Comparison of ENCODE assay signal across 8 cellular contexts in genomic region chr3:149180057-149180573, GRCh38. TPM values are rescaled to one million over a fixed set of nuclear protein-coding genes. Genes with fewer than 3 reads are reported as not detected.
DNase-seq lines count a peak whose midpoint lies in the region; ATAC-seq, FAIRE-seq and TF ChIP-seq lines count a peak whose summit lies in the region.

No MANE protein-coding gene starts in this region.

- H3K4me1 ChIP-seq in keratinocyte (ENCODE audit: control insufficient read depth, extremely low read depth, insufficient read depth, low read length) (no peaks in the 10 kb centered on the region), transverse colon (no peaks in the 10 kb centered on the region)

- peak; percentile 58 for FAIRE-seq in keratinocyte (lab: Jason Lieb, UNC)

- H3K36me3 ChIP-seq in keratinocyte (ENCODE audit: control insufficient read depth in 2 of 2, extremely low read depth in 1 of 2, insufficient read depth in 2 of 2, low read length in 2 of 2), result peaks cover 0 to 1% of the 10 kb centered on the region in 2 experiments
- H3K36me3 ChIP-seq in transverse colon, result peaks cover 0 to 14% (median 3%) of the 10 kb centered on the region in 4 donors

- H3K9me3 ChIP-seq in keratinocyte (ENCODE audit: control insufficient read depth, low read depth, low read length) (no peaks in the 10 kb centered on the region), transverse colon (no peaks in the 10 kb centered on the region)

- H3K27ac ChIP-seq in keratinocyte (ENCODE audit: control insufficient read depth, insufficient read depth, low read length) (no peak overlapping the region), transverse colon (peak overlapping the region in 3 of 4 donors; percentile 33 to 57 (median 53))

- H3K27me3 ChIP-seq in keratinocyte (ENCODE audit: control insufficient read depth, extremely low read depth, insufficient read depth, low read length) (no peaks in the 10 kb centered on the region), transverse colon (no peaks in the 10 kb centered on the region)

- TF ChIP-seq POLR2A in transverse colon (IDR thresholded peaks at IDR 0.05), result no peak

- TF ChIP-seq CTCF in keratinocyte (optimal IDR thresholded peaks at IDR 0.05 in 1 of 3, IDR thresholded peaks at IDR 0.05 in 1 of 3, conservative IDR thresholded peaks at IDR 0.05 in 1 of 3; ENCODE audit: extremely low read depth in 1 of 3, insufficient read depth in 2 of 3, low read length in 3 of 3) (no peak), transverse colon (IDR thresholded peaks at IDR 0.05) (no peak)

- no peaks in the 10 kb centered on the region for H3K79me2 ChIP-seq in keratinocyte (ENCODE audit: control insufficient read depth, insufficient read depth, low read length)

- no peak overlapping the region for H2AFZ ChIP-seq in keratinocyte (ENCODE audit: control insufficient read depth, low read length)

- no peak for TF ChIP-seq EP300 in Ishikawa (IDR thresholded peaks at IDR 0.05; ENCODE audit: borderline replicate concordance)
- no peak for TF ChIP-seq EP300 in transverse colon (IDR thresholded peaks at IDR 0.05; ENCODE audit: low read depth)

- no peaks in the 10 kb centered on the region for H4K20me1 ChIP-seq in keratinocyte (ENCODE audit: control insufficient read depth, extremely low read depth, insufficient read depth, low read length)

- intact Hi-C loops in transverse colon (cut with DNase I; ENCODE audit: low total_unique reads), result no loop called here

- no peak for ATAC-seq in GM19452 (IDR thresholded peaks at IDR 0.05; ENCODE audit: unreplicated experiment)
- ATAC-seq in GM21528 (IDR thresholded peaks at IDR 0.05; ENCODE audit: low FRiP score, unreplicated experiment), result no peak
- no peak for ATAC-seq in GM18519 (IDR thresholded peaks at IDR 0.05; ENCODE audit: low FRiP score, unreplicated experiment)
- no peak for ATAC-seq in HG03095 (IDR thresholded peaks at IDR 0.05; ENCODE audit: unreplicated experiment)

- 59 to 66% methylated on average over 7 of the region's 7 CpGs for WGBS in transverse colon (ENCODE audit: low coverage in 1 of 2), 2 donors

- dilution Hi-C loops in keratinocyte (cut with MboI; ENCODE audit: extremely low pct_ligation_motif_present, low sequenced_read_pairs), result no loop called here

- H3K4me3 ChIP-seq in keratinocyte (ENCODE audit: control insufficient read depth in 2 of 3, extremely low read depth in 1 of 3, insufficient read depth in 2 of 3, low read depth in 1 of 3, low read length in 3 of 3) (no peak overlapping the region), transverse colon (no peak overlapping the region)

- TF ChIP-seq RAD21 in Ishikawa (IDR thresholded peaks at IDR 0.05; ENCODE audit: low read depth), result no peak

- no peaks in the 10 kb centered on the region for H3K9me1 ChIP-seq in keratinocyte (ENCODE audit: control insufficient read depth, extremely low read depth, insufficient read depth, low read length)

- peak; percentile 94 for DNase-seq in astrocyte of the hippocampus (ENCODE audit: low read depth, low spot score)
- peak; percentile 28 for DNase-seq in keratinocyte (ENCODE audit: low read depth, low spot score)
- peak; percentile 61 for DNase-seq in transverse colon

- no peak overlapping the region for H3K4me2 ChIP-seq in keratinocyte (ENCODE audit: control insufficient read depth, extremely low read depth, insufficient read depth, low read depth, low read length)

- H3K9ac ChIP-seq in keratinocyte (ENCODE audit: control insufficient read depth, extremely low read depth, insufficient read depth, low read length), result no peak overlapping the region

- in situ Hi-C loops in transverse colon (cut with MboI; ENCODE audit: low pct_ligation_motif_present in 1 of 4, low pct_unique_long_range_greater_than_20kb in 1 of 4, low sequenced_read_pairs in 3 of 4), result no loop called here

TF ChIP-seq in Ishikawa, 13 proteins besides CTCF, POLR2A, EP300 and RAD21:
- 0 out of 2 replicates have a peak, but pooled peaks have one; percentile 22 for TF ChIP-seq NFIC (IDR thresholded peaks at IDR 0.05)
- TF ChIP-seq FOXM1 (IDR thresholded peaks at IDR 0.05; ENCODE audit: borderline replicate concordance, low read depth), result no peak

RNA-seq across cellular contexts. Expression of gene CP, which starts 41.5 kb away (rescaled TPM):
- 0.03 TPM in 1 of 3 replicates, not detected in the others for polyA plus RNA-seq in keratinocyte
- polyA plus RNA-seq in keratinocyte (2011; ENCODE audit: low read depth), result 0.40 TPM
- polyA plus RNA-seq in keratinocyte (2011; cell fraction: cytosol; rRNA removed), result not detected in 2 replicates
- not detected in 2 replicates for polyA plus RNA-seq in keratinocyte (2011; cell fraction: nucleus; rRNA removed)
- 0.34 TPM in 1 of 2 replicates, not detected in the other for polyA plus RNA-seq in keratinocyte (2012; ENCODE audit: low replicate concordance)
- polyA minus RNA-seq in keratinocyte, result not detected in 3 replicates
- not detected for polyA minus RNA-seq in keratinocyte (2011; cell fraction: cytosol; rRNA and poly(A)+ RNA removed)
- polyA minus RNA-seq in keratinocyte (2011; cell fraction: nucleus; rRNA and poly(A)+ RNA removed), result 0.23 TPM in 1 of 2 replicates, not detected in the other
- total RNA-seq in transverse colon, result 10 to 100 TPM in 1 of 4 donors, 1 to 10 TPM in 1, under 1 TPM in 1, not detected in 1; 0.80 to 19.5 (median 7.0) TPM

RNA-seq across cellular contexts. Expression of gene HPS3, which starts 50.7 kb away (rescaled TPM):
- polyA plus RNA-seq in keratinocyte, result 10.3 to 12.9 TPM (median 12.2 TPM) in 3 replicates
- 6.4 TPM for polyA plus RNA-seq in keratinocyte (2011; ENCODE audit: low read depth)
- 8.0 and 14.5 TPM in 2 replicates for polyA plus RNA-seq in keratinocyte (2011; cell fraction: cytosol; rRNA removed)
- polyA plus RNA-seq in keratinocyte (2011; cell fraction: nucleus; rRNA removed), result 15.0 and 15.5 TPM in 2 replicates
- polyA plus RNA-seq in keratinocyte (2012; ENCODE audit: low replicate concordance), result 5.5 and 8.8 TPM in 2 replicates
- polyA minus RNA-seq in keratinocyte, result 5.8 to 16.1 TPM (median 8.9 TPM) in 3 replicates
- polyA minus RNA-seq in keratinocyte (2011; cell fraction: cytosol; rRNA and poly(A)+ RNA removed), result 7.7 TPM
- 7.7 and 13.0 TPM in 2 replicates for polyA minus RNA-seq in keratinocyte (2011; cell fraction: nucleus; rRNA and poly(A)+ RNA removed)
- 10 to 100 TPM in 3 of 4 donors, 1 to 10 TPM in 1; 10.0 to 20.2 (median 17.9) TPM for total RNA-seq in transverse colon

Comparison
In these comparisons a context has a peak if more than half of its experiments do, and no peak if none do; other contexts are left out.
1. DNase-seq: peak in every context shown above with its lines; median percentile 94 in astrocyte of the hippocampus; 61 in transverse colon; 28 in keratinocyte.